Comparison of ENCODE assay signal across 8 cellular contexts in genomic region chr10:92756233-92757065, GRCh38.
DNase-seq lines count a peak whose midpoint lies in the region; ATAC-seq, FAIRE-seq and TF ChIP-seq lines count a peak whose summit lies in the region.

No MANE protein-coding gene starts in this region.

- peak overlapping the region; percentile 94 for H3K4me2 ChIP-seq in GM12878 (ENCODE audit: control insufficient read depth, insufficient read depth)

- H3K36me3 ChIP-seq in GM12878 (ENCODE audit: control insufficient read depth in 2 of 2, insufficient read depth in 2 of 2, low read length in 1 of 2) (no peaks in the 10 kb centered on the region), H7 (replicated peaks; ENCODE audit: control insufficient read depth, insufficient read depth, low read length) (no peaks in the 10 kb centered on the region)

- 0% methylated on average over 9 of the region's 9 CpGs for WGBS in GM12878 (ENCODE audit: insufficient coverage, insufficient replicate concordance, low lambda C conversion rate, missing lambda C conversion rate)

- TF ChIP-seq RAD21 in GM12878 (IDR thresholded peaks at IDR 0.05; ENCODE audit: insufficient read depth, low read depth, low read length): no peak

- H3K27ac ChIP-seq in HL-60 (replicated peaks): peak overlapping the region; percentile 88
- H3K27ac ChIP-seq in GM12878 (ENCODE audit: control insufficient read depth, insufficient read depth): peak overlapping the region; percentile 77

- intact Hi-C loops in GM12878 (cut with micrococcal nuclease; ENCODE audit: unreplicated experiment): loop anchor here (1.0 to 2.0 kb wide), 5 partner anchors 14 to 62 kb away; no protein-coding TSS in a partner anchor

- H3K79me2 ChIP-seq in GM12878 (ENCODE audit: control insufficient read depth, insufficient read depth, low read length): no peaks in the 10 kb centered on the region

- H2AFZ ChIP-seq in GM12878 (ENCODE audit: control insufficient read depth, low read depth, low read length): no peak overlapping the region

- peaks cover 34% of the 10 kb centered on the region for H3K4me1 ChIP-seq in GM12878 (ENCODE audit: control insufficient read depth, insufficient read depth, low read length)

- no peak overlapping the region; the same call in 1 of the 2 replicates for H3K9ac ChIP-seq in GM12878 (ENCODE audit: control insufficient read depth, insufficient read depth, low read length)

- TF ChIP-seq POLR2A in GM12892 (IDR thresholded peaks at IDR 0.05; ENCODE audit: low read depth, low read length): no peak; the same call in 1 of the 2 replicates
- TF ChIP-seq POLR2A in GM12878 (IDR thresholded peaks at IDR 0.05; ENCODE audit: low read depth, low read length): no peak

- H3K4me1 Mint-ChIP-seq in nephron: peaks cover 14% of the 10 kb centered on the region
- peaks cover 19% of the 10 kb centered on the region for H3K4me1 Mint-ChIP-seq in activated CD4-positive, alpha-beta T cell treated with anti-CD3 and anti-CD28 coated beads, Interleukin-2, amount 10 ng/mL, durations not matched to agents 7 days and 5 days

- H3K9me3 ChIP-seq in GM12878 (replicated peaks; ENCODE audit: control insufficient read depth, insufficient read depth, low read length): no peaks in the 10 kb centered on the region; the same call in 2 of the 3 replicates

- peak; percentile 33 for DNase-seq in GM12892 (ENCODE audit: insufficient read length)
- DNase-seq in HL-60 (ENCODE audit: low read depth in 1 of 2, low spot score in 1 of 2): peak; percentile 45 to 81
- DNase-seq in GM12878 (ENCODE audit: low read depth, low spot score): peak; percentile 91
- no peak for DNase-seq in H7
- no peak for DNase-seq in activated CD4-positive, alpha-beta T cell treated with anti-CD3 and anti-CD28 coated beads, Interleukin-2, amount 10 ng/mL, durations not matched to agents 7 days and 5 days
- DNase-seq in LoVo (ENCODE audit: low spot score): no peak

- POLR2A ChIA-PET in GM12878 (lab: Charles Lee): interaction anchor here (0.5 to 2.6 kb wide), 5 partner anchors 8 to 133 kb away, joined by 4 to 8 read pairs (median 6); no protein-coding TSS in a partner anchor
- POLR2A ChIA-PET in activated CD4-positive, alpha-beta T cell treated with anti-CD3 and anti-CD28 coated beads, Interleukin-2, amount 10 ng/mL, durations not matched to agents 7 days and 5 days (lab: Charles Lee): interaction anchor here (0.7 kb wide), 1 partner anchor 549 kb away, joined by 4 read pairs; no protein-coding TSS in a partner anchor

- RAD21 ChIA-PET in GM12878 (lab: Charles Lee; ENCODE audit: unreplicated experiment): interaction anchor here (1.1 to 1.8 kb wide), 4 partner anchors 10 to 165 kb away, joined by 3 to 25 read pairs (median 4); no protein-coding TSS in a partner anchor

- in situ Hi-C loops in GM12878 (cut with MboI): no loop called here

- no peaks in the 10 kb centered on the region for H3K36me3 Mint-ChIP-seq in nephron (ENCODE audit: low read depth)
- H3K36me3 Mint-ChIP-seq in activated CD4-positive, alpha-beta T cell treated with anti-CD3 and anti-CD28 coated beads, Interleukin-2, amount 10 ng/mL, durations not matched to agents 7 days and 5 days (ENCODE audit: low read depth): no peaks in the 10 kb centered on the region

- no peak overlapping the region for H3K4me3 ChIP-seq in HL-60 (replicated peaks; ENCODE audit: insufficient read depth, low read length)
- H3K4me3 ChIP-seq in GM12878: peak overlapping the region; percentile 35; the same call in 1 of the 2 replicates
- H3K4me3 ChIP-seq in H7 (ENCODE audit: insufficient read depth, low read depth, low read length): no peak overlapping the region

- H3K27ac Mint-ChIP-seq in nephron: peak overlapping the region in 2 of 3 experiments; percentile 22 to 41
- no peak overlapping the region for H3K27ac Mint-ChIP-seq in activated CD4-positive, alpha-beta T cell treated with anti-CD3 and anti-CD28 coated beads, Interleukin-2, amount 10 ng/mL, durations not matched to agents 7 days and 5 days

- H3K4me3 Mint-ChIP-seq in nephron: no peak overlapping the region
- H3K4me3 Mint-ChIP-seq in activated CD4-positive, alpha-beta T cell treated with anti-CD3 and anti-CD28 coated beads, Interleukin-2, amount 10 ng/mL, durations not matched to agents 7 days and 5 days: no peak overlapping the region

- ATAC-seq in GM21528 (IDR thresholded peaks at IDR 0.05; ENCODE audit: low FRiP score, unreplicated experiment) (peak; percentile 89), GM12878 (peak; percentile 92)

- no peaks in the 10 kb centered on the region for H3K9me3 Mint-ChIP-seq in nephron
- no peaks in the 10 kb centered on the region for H3K9me3 Mint-ChIP-seq in activated CD4-positive, alpha-beta T cell treated with anti-CD3 and anti-CD28 coated beads, Interleukin-2, amount 10 ng/mL, durations not matched to agents 7 days and 5 days

- no peaks in the 10 kb centered on the region for H4K20me1 ChIP-seq in GM12878 (ENCODE audit: control insufficient read depth, insufficient read depth)

- H3K27me3 ChIP-seq in HL-60 (ENCODE audit: insufficient read depth, poor library complexity, severe bottlenecking) (no peaks in the 10 kb centered on the region), GM12878 (replicated peaks in 1 of 2; ENCODE audit: control insufficient read depth in 2 of 2, insufficient read depth in 2 of 2, low read length in 1 of 2) (peaks cover 0 to 2% of the 10 kb centered on the region in 2 experiments; a peak in 1 of 4 replicates), H7 (ENCODE audit: control insufficient read depth, insufficient read depth, low read length) (no peaks in the 10 kb centered on the region)

- BruUV-seq in GM12878 (replicated peaks; lab: Mats Ljungman, UMichigan): no TSS peak

- TF ChIP-seq EP300 in GM12878 (IDR thresholded peaks at IDR 0.05; ENCODE audit: borderline replicate concordance in 1 of 2, control insufficient read depth in 1 of 2, low read depth in 2 of 2, low read length in 2 of 2): peak; percentile 90 to 95

- peaks cover 3% of the 10 kb centered on the region for H3K27me3 Mint-ChIP-seq in nephron (ENCODE audit: low read depth)
- no peaks in the 10 kb centered on the region for H3K27me3 Mint-ChIP-seq in activated CD4-positive, alpha-beta T cell treated with anti-CD3 and anti-CD28 coated beads, Interleukin-2, amount 10 ng/mL, durations not matched to agents 7 days and 5 days

- TF ChIP-seq CTCF in HL-60 (IDR thresholded peaks at IDR 0.05; ENCODE audit: insufficient read depth, low read length) (no peak), GM12878 (IDR thresholded peaks at IDR 0.05 in 2 of 3, conservative IDR thresholded peaks at IDR 0.05 in 1 of 3; ENCODE audit: control insufficient read depth in 2 of 3, extremely low read depth in 1 of 3, insufficient read depth in 1 of 3, low read depth in 3 of 3, low read length in 3 of 3) (no peak), nephron (IDR thresholded peaks at IDR 0.05; ENCODE audit: unreplicated experiment in 3 of 3) (no peak)

- FAIRE-seq in GM12892 (lab: Jason Lieb, UNC): peak; percentile 95
- FAIRE-seq in GM12878 (lab: Jason Lieb, UNC): peak; percentile 76

- CTCF ChIA-PET in GM12878 (lab: Yijun Ruan, JAX): interaction anchor here (0.5 to 4.1 kb wide), 9 partner anchors 9 to 166 kb away, joined by 3 to 22 read pairs (median 4); no protein-coding TSS in a partner anchor
- CTCF ChIA-PET in activated CD4-positive, alpha-beta T cell treated with anti-CD3 and anti-CD28 coated beads, Interleukin-2, amount 10 ng/mL, durations not matched to agents 7 days and 5 days (lab: Charles Lee): interaction anchor here (0.9 kb wide), 1 partner anchor 23 kb away, joined by 3 read pairs; no protein-coding TSS in a partner anchor

- SMC1A ChIA-PET in GM12878 (lab: Charles Lee; ENCODE audit: uncharacterized antibody, unreplicated experiment): interaction anchor here (0.7 to 2.9 kb wide), 7 partner anchors 10 to 87 kb away, joined by 3 to 36 read pairs (median 4); no protein-coding TSS in a partner anchor

TF ChIP-seq in GM12878, 131 proteins besides CTCF, POLR2A, EP300 and RAD21 (continues in another document):
- peak; percentile 97 for TF ChIP-seq ATF2 (IDR thresholded peaks at IDR 0.05; ENCODE audit: low read length)

Comparison
In these comparisons a context has a peak if more than half of its experiments do, and no peak if none do; other contexts are left out.
1. DNase-seq: peak in GM12892 (single experiment), HL-60 (2 of 2) and GM12878 (single experiment); none in H7 (single experiment), activated CD4-positive, alpha-beta T cell treated with anti-CD3 and anti-CD28 coated beads, Interleukin-2, amount 10 ng/mL, durations not matched to agents 7 days and 5 days (single experiment) and LoVo (single experiment).